In the genomic region with DNA sequence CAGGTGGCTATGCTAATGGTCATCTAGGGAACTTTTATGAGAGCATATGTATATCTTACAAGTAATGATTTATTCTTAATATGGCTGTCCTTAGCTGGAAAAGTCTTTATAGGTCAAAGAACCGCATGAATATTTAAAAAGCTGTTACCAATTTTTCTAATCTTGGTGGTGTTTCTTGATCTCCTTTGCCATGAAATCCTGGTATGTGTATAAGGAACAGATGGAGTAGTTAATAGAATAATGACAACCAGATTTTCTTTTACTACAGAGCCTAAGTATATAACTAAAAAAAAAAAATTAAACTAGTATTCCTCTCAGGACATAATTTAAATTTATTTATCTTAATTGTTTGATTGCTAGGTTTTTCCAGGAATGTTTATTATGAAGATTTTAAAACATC, we compare ENCODE assay signal across 17 cellular contexts.
"Had no signal": no experiment of that assay in that cellular context is flagged by ENCODE, and none has a peak within 500 bp of the region (broad histone marks: within the 10 kb centered on the region; RNA-seq: fewer than 3 reads in every experiment).

No MANE protein-coding gene starts in this region.

- H3K27ac ChIP-seq: epithelial cell of prostate, esophagus muscularis mucosa, hepatocyte, neural progenitor cell, pancreas had no signal

- H3K4me3 ChIP-seq: esophagus muscularis mucosa, hepatocyte, neural progenitor cell, pancreas had no signal

- ATAC-seq: effector memory CD8-positive, alpha-beta T cell; natural killer cell treated with Interleukin-12 subunit alpha and Interleukin-12 subunit beta and Interleukin-15 and Interleukin-18, amount 100 ng/mL, for 72 hours; pancreas; right cardiac atrium had no signal

- H3K27me3 Mint-ChIP-seq: dendritic cell treated with granulocyte-macrophage colony-stimulating factor and Interleukin-4, amounts not matched to agents 40 ng/mL and 50 ng/mL, for 4 days; effector memory CD8-positive, alpha-beta T cell; natural killer cell treated with Interleukin-12 subunit alpha and Interleukin-12 subunit beta and Interleukin-15 and Interleukin-18, amount 100 ng/mL, for 72 hours; progenitor cell of endocrine pancreas had no signal

- H3K27me3 ChIP-seq: esophagus muscularis mucosa, hepatocyte, neural progenitor cell, pancreas had no signal

- H3K4me1 Mint-ChIP-seq: neural progenitor cell had no signal

- H3K79me2 ChIP-seq: hepatocyte had no signal

- H3K9ac ChIP-seq: neural progenitor cell had no signal

- DNase-seq: effector memory CD8-positive, alpha-beta T cell; foreskin melanocyte; head of caudate nucleus; nucleus accumbens; pancreas; right cardiac atrium; small intestine; stimulated activated CD4-positive, alpha-beta T cell treated with anti-CD3 and anti-CD28 coated beads, Interleukin-2, amount 100 ng/mL, for 48 hours; stimulated activated naive CD4-positive, alpha-beta T cell treated with Interleukin-2 at 50 U/mL for 16 hours; trophoblast cell had no signal

- H3K36me3 ChIP-seq: neural progenitor cell, pancreas had no signal

- H3K9me3 Mint-ChIP-seq: dendritic cell treated with granulocyte-macrophage colony-stimulating factor and Interleukin-4, amounts not matched to agents 40 ng/mL and 50 ng/mL, for 4 days; effector memory CD8-positive, alpha-beta T cell; natural killer cell treated with Interleukin-12 subunit alpha and Interleukin-12 subunit beta and Interleukin-15 and Interleukin-18, amount 100 ng/mL, for 72 hours; neural progenitor cell had no signal

- H3K4me2 ChIP-seq: hepatocyte, neural progenitor cell had no signal

- H3K9me3 ChIP-seq: esophagus muscularis mucosa, pancreas had no signal

- H3K4me1 ChIP-seq: pancreas had no signal

- H3K4me3 Mint-ChIP-seq: dendritic cell treated with granulocyte-macrophage colony-stimulating factor and Interleukin-4, amounts not matched to agents 40 ng/mL and 50 ng/mL, for 4 days; effector memory CD8-positive, alpha-beta T cell; natural killer cell treated with Interleukin-12 subunit alpha and Interleukin-12 subunit beta and Interleukin-15 and Interleukin-18, amount 100 ng/mL, for 72 hours; neural progenitor cell had no signal

- H2AFZ ChIP-seq: hepatocyte, neural progenitor cell had no signal

- H3K27ac Mint-ChIP-seq: dendritic cell treated with granulocyte-macrophage colony-stimulating factor and Interleukin-4, amounts not matched to agents 40 ng/mL and 50 ng/mL, for 4 days; effector memory CD8-positive, alpha-beta T cell; natural killer cell treated with Interleukin-12 subunit alpha and Interleukin-12 subunit beta and Interleukin-15 and Interleukin-18, amount 100 ng/mL, for 72 hours; neural progenitor cell; progenitor cell of endocrine pancreas had no signal
